ENCODE assay signal across 10 cellular contexts in the genomic region with DNA sequence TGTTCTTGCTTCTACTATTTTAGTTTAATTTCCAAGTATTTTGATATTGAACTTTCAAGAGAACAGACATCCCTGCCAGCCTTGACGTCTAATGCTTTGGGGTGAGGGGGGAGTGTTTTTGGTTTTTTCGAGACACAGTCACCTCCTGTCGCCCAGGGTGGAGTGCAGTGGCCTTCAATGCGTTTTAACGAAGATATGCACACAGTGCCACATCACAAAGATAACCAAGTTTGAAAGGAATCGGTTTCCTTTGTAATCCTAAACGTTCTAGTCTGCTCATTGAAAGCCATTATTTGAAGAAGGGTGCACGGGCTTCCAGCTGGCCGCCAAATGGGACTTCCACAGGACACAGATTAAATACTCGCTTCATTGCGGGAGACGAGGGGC. TPM values are rescaled to one million over a fixed set of nuclear protein-coding genes. Genes with fewer than 3 reads are reported as not detected.
A peak's percentile ranks its signal among the peaks of the same experiment; 100 is the strongest.
DNase-seq lines count a peak whose midpoint lies in the region; ATAC-seq, FAIRE-seq and TF ChIP-seq lines count a peak whose summit lies in the region.
"Not testable (repeated sequence)": the region's sequence is repeated elsewhere in the genome, so short reads cannot be mapped to it uniquely, and the experiment has no call there.
"Had no signal": no experiment of that assay in that cellular context is flagged by ENCODE, and none has a peak within 500 bp of the region (broad histone marks: within the 10 kb centered on the region; RNA-seq: fewer than 3 reads in every experiment).

No MANE protein-coding gene starts in this region.

- not testable (repeated sequence) for H3K79me1 ChIP-seq in IMR-90 (ENCODE audit: low read depth in 1 of 2, low read length in 2 of 2)

- BruUV-seq in IMR-90 (replicated peaks; lab: Mats Ljungman, UMichigan): not testable (repeated sequence)

- H2BK120ac ChIP-seq in IMR-90 (ENCODE audit: low read depth, low read length): not testable (repeated sequence)

- not testable (repeated sequence) for FAIRE-seq in keratinocyte (lab: Jason Lieb, UNC)

- H3K4me3 Mint-ChIP-seq in CD4-positive, alpha-beta memory T cell: peak overlapping the region; percentile 93 to 99 (median 94)
- peak overlapping the region; percentile 81 for H3K4me3 Mint-ChIP-seq in WTC11
- peak overlapping the region; percentile 85 for H3K4me3 Mint-ChIP-seq in activated naive CD8-positive, alpha-beta T cell treated with anti-CD3 and anti-CD28 coated beads, Interleukin-2, amount 50 U/mL, for 24 hours
- peak overlapping the region; percentile 92 for H3K4me3 Mint-ChIP-seq in endothelial cell (ENCODE audit: unreplicated experiment)

- not testable (repeated sequence) for H4K91ac ChIP-seq in IMR-90 (ENCODE audit: insufficient read depth, low read depth, low read length)

- H3K4me3 ChIP-seq in CD4-positive, alpha-beta memory T cell (ENCODE audit: low read length in 2 of 2): peak overlapping the region; percentile 29 to 41
- H3K4me3 ChIP-seq in IMR-90 (ENCODE audit: insufficient read depth, low read depth, low read length): peak overlapping the region; percentile 52
- peak overlapping the region in 2 of 3 experiments; percentile 24 to 47 for H3K4me3 ChIP-seq in keratinocyte (ENCODE audit: control insufficient read depth in 2 of 3, extremely low read depth in 1 of 3, insufficient read depth in 2 of 3, low read depth in 1 of 3, low read length in 3 of 3)
- H3K4me3 ChIP-seq in neuron (ENCODE audit: low read length): peak overlapping the region; percentile 51
- H3K4me3 ChIP-seq in subcutaneous abdominal adipose tissue (ENCODE audit: low read depth in 1 of 5, low read length in 5 of 5): peak overlapping the region; percentile 45 to 69 (median 61)

- H4K8ac ChIP-seq in IMR-90 (ENCODE audit: low read depth in 2 of 2, low read length in 2 of 2): not testable (repeated sequence)

- not testable (repeated sequence) for H3K18ac ChIP-seq in IMR-90 (ENCODE audit: low read depth, low read length)

- H3K4me2 ChIP-seq in IMR-90 (ENCODE audit: low read depth, low read length): peak overlapping the region; percentile 85
- peak overlapping the region; percentile 43 for H3K4me2 ChIP-seq in keratinocyte (ENCODE audit: control insufficient read depth, extremely low read depth, insufficient read depth, low read depth, low read length)

- H4K20me1 ChIP-seq in IMR-90 (ENCODE audit: insufficient read depth, low read length); keratinocyte (ENCODE audit: control insufficient read depth, extremely low read depth, insufficient read depth, low read length): not testable (repeated sequence)

- not testable (repeated sequence) for H3K9me3 Mint-ChIP-seq in CD4-positive, alpha-beta memory T cell; WTC11; activated naive CD8-positive, alpha-beta T cell treated with anti-CD3 and anti-CD28 coated beads, Interleukin-2, amount 50 U/mL, for 24 hours; endothelial cell (ENCODE audit: unreplicated experiment)

- H3K4me1 ChIP-seq in CD4-positive, alpha-beta memory T cell (ENCODE audit: insufficient read depth, low read length); IMR-90 (ENCODE audit: control insufficient read depth, insufficient read depth, low read length); keratinocyte (ENCODE audit: control insufficient read depth, extremely low read depth, insufficient read depth, low read length); neuron (ENCODE audit: insufficient read depth, low read length); subcutaneous abdominal adipose tissue (ENCODE audit: control insufficient read depth in 5 of 5, insufficient read depth in 5 of 5, low read length in 5 of 5): not testable (repeated sequence)

- not testable (repeated sequence) for H2BK5ac ChIP-seq in IMR-90 (ENCODE audit: low read depth, low read length, poor library complexity, severe bottlenecking)

- not testable (repeated sequence) for H3K9me3 ChIP-seq in CD4-positive, alpha-beta memory T cell (ENCODE audit: control insufficient read depth in 1 of 2, low read length in 2 of 2); IMR-90 (ENCODE audit: control insufficient read depth, insufficient read depth, low read length); keratinocyte (ENCODE audit: control insufficient read depth, low read depth, low read length); neuron (ENCODE audit: low read length); subcutaneous abdominal adipose tissue (ENCODE audit: control insufficient read depth in 5 of 5, low read length in 5 of 5)

- H3K9me1 ChIP-seq in IMR-90 (ENCODE audit: insufficient read depth, low read length); keratinocyte (ENCODE audit: control insufficient read depth, extremely low read depth, insufficient read depth, low read length): not testable (repeated sequence)

- not testable (repeated sequence) for H3K79me2 ChIP-seq in keratinocyte (ENCODE audit: control insufficient read depth, insufficient read depth, low read length)

- intact Hi-C loops in CD4-positive, alpha-beta memory T cell (cut with micrococcal nuclease): loop anchor here (10.0 kb wide), 1 partner anchor 87 kb away; no protein-coding TSS in a partner anchor
- intact Hi-C loops in IMR-90 (cut with micrococcal nuclease): not testable (repeated sequence)

- DNase-seq in CD4-positive, alpha-beta memory T cell: peak in 3 of 5 donors; percentile 59 to 80 (median 68)
- not testable (repeated sequence) for DNase-seq in IMR-90; WTC11 (ENCODE audit: low spot score); endothelial cell (ENCODE audit: low spot score); keratinocyte (ENCODE audit: low read depth, low spot score)
- peak; percentile 14 for DNase-seq in activated naive CD8-positive, alpha-beta T cell treated with anti-CD3 and anti-CD28 coated beads, Interleukin-2, amount 50 U/mL, for 24 hours

- peaks cover 12 to 44% (median 22%) of the 10 kb centered on the region in 4 donors for H3K4me1 Mint-ChIP-seq in CD4-positive, alpha-beta memory T cell
- H3K4me1 Mint-ChIP-seq in WTC11: peaks cover 14% of the 10 kb centered on the region
- H3K4me1 Mint-ChIP-seq in activated naive CD8-positive, alpha-beta T cell treated with anti-CD3 and anti-CD28 coated beads, Interleukin-2, amount 50 U/mL, for 24 hours: peaks cover 25% of the 10 kb centered on the region
- H3K4me1 Mint-ChIP-seq in endothelial cell (ENCODE audit: unreplicated experiment): not testable (repeated sequence)

- not testable (repeated sequence) for H2AK5ac ChIP-seq in IMR-90 (ENCODE audit: low read depth, low read length)

- not testable (repeated sequence) for H4K5ac ChIP-seq in IMR-90 (ENCODE audit: low read depth, low read length)

- not testable (repeated sequence) for ATAC-seq in IMR-90 (ENCODE audit: low read depth); WTC11
- ATAC-seq in activated naive CD8-positive, alpha-beta T cell treated with anti-CD3 and anti-CD28 coated beads, Interleukin-2, amount 50 U/mL, for 24 hours: peak; percentile 15

- H3K27me3 ChIP-seq in CD4-positive, alpha-beta memory T cell (ENCODE audit: insufficient read depth, low read length); IMR-90 (ENCODE audit: control insufficient read depth, insufficient read depth, low read length); keratinocyte (ENCODE audit: control insufficient read depth, extremely low read depth, insufficient read depth, low read length); neuron (ENCODE audit: insufficient read depth, low read length); subcutaneous abdominal adipose tissue (ENCODE audit: control insufficient read depth in 5 of 5, insufficient read depth in 4 of 5, low read length in 5 of 5): not testable (repeated sequence)

- POLR2A ChIA-PET in CD4-positive, alpha-beta memory T cell (lab: Charles Lee; ENCODE audit: partially characterized antibody): interaction anchor here (1.0 kb wide), 1 partner anchor 91 kb away, joined by 5 read pairs; no protein-coding TSS in a partner anchor
- POLR2A ChIA-PET in IMR-90 (lab: Charles Lee; ENCODE audit: unreplicated experiment): not testable (repeated sequence)
- POLR2A ChIA-PET in WTC11 (lab: Charles Lee): interaction anchor here (0.6 kb wide), 1 partner anchor 1402 kb away, joined by 6 read pairs; no protein-coding TSS in a partner anchor

- not testable (repeated sequence) for H2BK20ac ChIP-seq in IMR-90 (ENCODE audit: low read depth, low read length)

- not testable (repeated sequence) for H3K9ac ChIP-seq in IMR-90 (ENCODE audit: low read depth, low read length)
- H3K9ac ChIP-seq in keratinocyte (ENCODE audit: control insufficient read depth, extremely low read depth, insufficient read depth, low read length) (peak overlapping the region; percentile 77), subcutaneous abdominal adipose tissue (ENCODE audit: low read length in 5 of 5) (peak overlapping the region in 3 of 5 donors; percentile 48 to 75 (median 64))

- not testable (repeated sequence) for TF ChIP-seq POLR2A in IMR-90 (IDR thresholded peaks at IDR 0.05; ENCODE audit: low read depth, low read length)

- dilution Hi-C loops in IMR-90 (cut with HindIII; ENCODE audit: low sequenced_read_pairs, unreplicated experiment); keratinocyte (cut with MboI; ENCODE audit: extremely low pct_ligation_motif_present, low sequenced_read_pairs): not testable (repeated sequence)

- TF ChIP-seq CTCF in IMR-90 (conservative IDR thresholded peaks at IDR 0.05; ENCODE audit: low read depth, low read length); WTC11 (IDR thresholded peaks at IDR 0.05); endothelial cell (IDR thresholded peaks at IDR 0.05; ENCODE audit: unreplicated experiment); keratinocyte (optimal IDR thresholded peaks at IDR 0.05 in 1 of 3, IDR thresholded peaks at IDR 0.05 in 1 of 3, conservative IDR thresholded peaks at IDR 0.05 in 1 of 3; ENCODE audit: extremely low read depth in 1 of 3, insufficient read depth in 2 of 3, low read length in 3 of 3): not testable (repeated sequence)

- not testable (repeated sequence) for H3K27me3 Mint-ChIP-seq in CD4-positive, alpha-beta memory T cell; WTC11 (ENCODE audit: low read depth); activated naive CD8-positive, alpha-beta T cell treated with anti-CD3 and anti-CD28 coated beads, Interleukin-2, amount 50 U/mL, for 24 hours; endothelial cell (ENCODE audit: unreplicated experiment)

- no CpG with 5 or more reads among the region's 12 CpGs for WGBS in IMR-90 (ENCODE audit: extremely low coverage in 2 of 2, insufficient read length in 1 of 2), 2 experiments

- not testable (repeated sequence) for H3K23ac ChIP-seq in IMR-90 (ENCODE audit: low read depth, low read length)

- H2BK15ac ChIP-seq in IMR-90 (ENCODE audit: low read depth, low read length): not testable (repeated sequence)

- not testable (repeated sequence) for H3K36me3 Mint-ChIP-seq in CD4-positive, alpha-beta memory T cell; WTC11; activated naive CD8-positive, alpha-beta T cell treated with anti-CD3 and anti-CD28 coated beads, Interleukin-2, amount 50 U/mL, for 24 hours (ENCODE audit: low read depth); endothelial cell (ENCODE audit: low read depth, unreplicated experiment)

- H3K4ac ChIP-seq in IMR-90 (ENCODE audit: low read depth, low read length): not testable (repeated sequence)

- CTCF ChIA-PET in CD4-positive, alpha-beta memory T cell (lab: Charles Lee; ENCODE audit: partially characterized antibody); IMR-90 (lab: Yijun Ruan, JAX); WTC11 (lab: Charles Lee): not testable (repeated sequence)

- H2AK9ac ChIP-seq in IMR-90 (replicated peaks; ENCODE audit: low read depth, low read length, poor library complexity): not testable (repeated sequence)

- TF ChIP-seq RAD21 in IMR-90 (IDR thresholded peaks at IDR 0.05; ENCODE audit: low read length): not testable (repeated sequence)

- peak overlapping the region; percentile 88 for H3K27ac ChIP-seq in CD4-positive, alpha-beta memory T cell (ENCODE audit: low read depth, low read length)
- H3K27ac ChIP-seq in IMR-90 (ENCODE audit: insufficient read depth, low read length): not testable (repeated sequence)
- peak overlapping the region; percentile 60 for H3K27ac ChIP-seq in keratinocyte (ENCODE audit: control insufficient read depth, insufficient read depth, low read length)
- peak overlapping the region; percentile 41 for H3K27ac ChIP-seq in subcutaneous abdominal adipose tissue (ENCODE audit: low read depth, low read length)

- in situ Hi-C loops in IMR-90 (cut with MboI; ENCODE audit: low sequenced_read_pairs): not testable (repeated sequence)

- not testable (repeated sequence) for H3K36me3 ChIP-seq in CD4-positive, alpha-beta memory T cell (ENCODE audit: insufficient read depth, low read length); IMR-90 (ENCODE audit: control insufficient read depth, insufficient read depth, low read length); keratinocyte (ENCODE audit: control insufficient read depth in 2 of 2, extremely low read depth in 1 of 2, insufficient read depth in 2 of 2, low read length in 2 of 2); neuron (ENCODE audit: insufficient read depth, low read length); subcutaneous abdominal adipose tissue (ENCODE audit: control insufficient read depth in 5 of 5, insufficient read depth in 5 of 5, low read length in 5 of 5)

- not testable (repeated sequence) for H3K56ac ChIP-seq in IMR-90 (ENCODE audit: extremely low read depth, insufficient read depth, low read length)

- not testable (repeated sequence) for H3K14ac ChIP-seq in IMR-90 (replicated peaks; ENCODE audit: low read depth, low read length)

- H2AFZ ChIP-seq in IMR-90 (replicated peaks; ENCODE audit: low read length, poor library complexity): not testable (repeated sequence)
- peak overlapping the region; percentile 44 for H2AFZ ChIP-seq in keratinocyte (ENCODE audit: control insufficient read depth, low read length)
- H2AFZ ChIP-seq in neuron (ENCODE audit: low read depth, low read length): peak overlapping the region; percentile 43

- H3K27ac Mint-ChIP-seq in CD4-positive, alpha-beta memory T cell: peak overlapping the region; percentile 98 to 100 (median 99)
- peak overlapping the region; percentile 100 for H3K27ac Mint-ChIP-seq in WTC11
- H3K27ac Mint-ChIP-seq in activated naive CD8-positive, alpha-beta T cell treated with anti-CD3 and anti-CD28 coated beads, Interleukin-2, amount 50 U/mL, for 24 hours: peak overlapping the region; percentile 100
- peak overlapping the region; percentile 96 for H3K27ac Mint-ChIP-seq in endothelial cell (ENCODE audit: unreplicated experiment)

RNA-seq across cellular contexts. Expression of a gene that starts 52.3 kb away (rescaled TPM):
- total RNA-seq in CD4-positive, alpha-beta memory T cell: under 1 TPM; 0.73 to 0.80 TPM
- polyA plus RNA-seq in CD4-positive, alpha-beta memory T cell: not detected
- total RNA-seq in IMR-90 (2012; rRNA removed): not detected in 2 replicates
- not detected in 2 replicates for polyA plus RNA-seq in IMR-90 (2012; rRNA removed)
- not detected in 2 replicates for polyA plus RNA-seq in IMR-90 (2012; cell fraction: cytosol; rRNA removed)
- polyA plus RNA-seq in IMR-90 (2012; cell fraction: nucleus; rRNA removed; ENCODE audit: low replicate concordance): not detected in 2 replicates
- not detected in 3 replicates for total RNA-seq in WTC11 (2021)
- total RNA-seq in endothelial cell (ENCODE audit: unreplicated experiment): not detected
- not detected in 3 replicates for polyA plus RNA-seq in keratinocyte
- polyA plus RNA-seq in keratinocyte (2011; ENCODE audit: low read depth): not detected
- not detected in 2 replicates for polyA plus RNA-seq in keratinocyte (2011; cell fraction: cytosol; rRNA removed)
- not detected in 2 replicates for polyA plus RNA-seq in keratinocyte (2011; cell fraction: nucleus; rRNA removed)
- not detected in 2 replicates for polyA plus RNA-seq in keratinocyte (2012; ENCODE audit: low replicate concordance)
- not detected in 3 replicates for polyA minus RNA-seq in keratinocyte
- polyA minus RNA-seq in keratinocyte (2011; cell fraction: cytosol; rRNA and poly(A)+ RNA removed): not detected
- not detected in 2 replicates for polyA minus RNA-seq in keratinocyte (2011; cell fraction: nucleus; rRNA and poly(A)+ RNA removed)
- total RNA-seq: lower leg skin, Right ventricle myocardium inferior had no signal
